Comparison of ENCODE assay signal across 8 cellular contexts in genomic region chr22:37018086-37018814, GRCh38. TPM values are rescaled to one million over a fixed set of nuclear protein-coding genes. Genes with fewer than 3 reads are reported as not detected.
DNase-seq lines count a peak whose midpoint lies in the region; ATAC-seq and TF ChIP-seq lines count a peak whose summit lies in the region.

No MANE protein-coding gene starts in this region.

- H3K36me3 ChIP-seq in ACC112 (ENCODE audit: insufficient read depth, low read length) (no peaks in the 10 kb centered on the region), endocrine pancreas (ENCODE audit: control insufficient read depth, insufficient read depth, low read length) (no peaks in the 10 kb centered on the region)

- DNase-seq in NB4 (ENCODE audit: low read depth) (no peak), naive B cell (no peak), NCI-H748 treated with DMSO at 0.1 percent for 48 hours (lab: John Stamatoyannopoulos, UW) (no peak), EL (no peak)

- no peak for TF ChIP-seq POLR2A in NB4 (IDR thresholded peaks at IDR 0.05; ENCODE audit: extremely low read depth, insufficient read length)

- H3K4me3 ChIP-seq in ACC112 (ENCODE audit: low read depth, low read length): peak overlapping the region; percentile 95
- H3K4me3 ChIP-seq in NB4 (ENCODE audit: low read depth, low read length): peak overlapping the region; percentile 72
- H3K4me3 ChIP-seq in endocrine pancreas (ENCODE audit: control insufficient read depth, insufficient read depth, low read length): no peak overlapping the region

- peak overlapping the region; percentile 65 for H3K9ac ChIP-seq in endocrine pancreas (ENCODE audit: control insufficient read depth, insufficient read depth, low read length)

- peaks cover 17 to 28% (median 24%) of the 10 kb centered on the region in 3 donors for H3K4me1 Mint-ChIP-seq in naive B cell

- no peaks in the 10 kb centered on the region for H3K9me3 Mint-ChIP-seq in naive B cell

- no peaks in the 10 kb centered on the region for H3K36me3 Mint-ChIP-seq in naive B cell

- H3K4me1 ChIP-seq in ACC112 (ENCODE audit: control insufficient read depth, insufficient read depth, low read length, unreplicated experiment) (no peaks in the 10 kb centered on the region), endocrine pancreas (ENCODE audit: control insufficient read depth, insufficient read depth, low read length) (no peaks in the 10 kb centered on the region)

- no peak overlapping the region for H3K27ac ChIP-seq in ACC112 (ENCODE audit: low read depth, low read length)

- H3K27ac Mint-ChIP-seq in naive B cell: peak overlapping the region in 1 of 6 donors; percentile 56

- no peaks in the 10 kb centered on the region for H3K27me3 Mint-ChIP-seq in naive B cell

- peaks cover 6% of the 10 kb centered on the region for H3K79me2 ChIP-seq in ACC112 (ENCODE audit: control insufficient read depth, insufficient read depth, low read length, unreplicated experiment)

- peak overlapping the region; percentile 79 to 91 (median 82) for H3K4me3 Mint-ChIP-seq in naive B cell

- no peaks in the 10 kb centered on the region for H3K27me3 ChIP-seq in ACC112 (ENCODE audit: insufficient read depth, low read length)
- no peaks in the 10 kb centered on the region for H3K27me3 ChIP-seq in endocrine pancreas (ENCODE audit: control insufficient read depth, insufficient read depth, low read length)

- no peak overlapping the region for H2AFZ ChIP-seq in ACC112 (ENCODE audit: low read length, unreplicated experiment)

- no peaks in the 10 kb centered on the region for H3K9me3 ChIP-seq in endocrine pancreas (ENCODE audit: control insufficient read depth, low read length)

- ATAC-seq in naive B cell (ENCODE audit: low read depth in 2 of 2) (no peak), HG03196 (IDR thresholded peaks at IDR 0.05; ENCODE audit: unreplicated experiment) (no peak), GM21515 (IDR thresholded peaks at IDR 0.05; ENCODE audit: unreplicated experiment) (no peak)

- TF ChIP-seq CTCF in NB4 (IDR thresholded peaks at IDR 0.05; ENCODE audit: low read depth, low read length): no peak

RNA-seq across cellular contexts. Expression of gene TST, which starts 1.0 kb away (rescaled TPM):
- polyA plus RNA-seq in naive B cell (ENCODE audit: low read depth in 6 of 6): 1 to 10 TPM in 1 of 6 donors, under 1 TPM in 3, not detected in 2; 0.65 to 3.3 (median 0.89) TPM

RNA-seq across cellular contexts. Expression of gene MPST, which starts 1.3 kb away (rescaled TPM):
- polyA plus RNA-seq in naive B cell (ENCODE audit: low read depth in 6 of 6): 10 to 100 TPM; 12.0 to 16.5 (median 12.8) TPM

RNA-seq across cellular contexts. Expression of gene KCTD17, which starts 33.3 kb away (rescaled TPM):
- 10 to 100 TPM in 1 of 6 donors, 1 to 10 TPM in 5; 6.7 to 15.6 (median 9.5) TPM for polyA plus RNA-seq in naive B cell (ENCODE audit: low read depth in 6 of 6)
